In the genomic region with DNA sequence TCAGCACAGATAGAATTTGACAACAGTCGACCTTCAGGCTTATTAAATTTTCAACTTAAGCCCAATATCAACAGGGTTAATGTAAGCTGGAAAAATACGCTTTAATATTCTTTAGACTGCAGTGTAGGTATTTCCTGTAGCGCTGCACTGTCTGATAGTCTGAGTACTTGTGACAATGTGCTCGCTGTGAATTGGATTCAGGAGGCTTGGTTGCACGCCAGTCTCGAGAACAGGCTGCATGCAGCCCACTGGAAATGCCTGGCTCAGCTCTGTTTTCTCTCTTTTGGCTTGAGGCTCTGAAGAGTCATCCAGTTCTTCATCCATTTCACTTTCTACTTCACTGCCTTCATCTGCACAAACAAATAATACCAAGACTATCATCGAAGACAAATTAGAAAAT, we compare ENCODE assay signal across 1 cellular context.
TF ChIP-seq lines count a peak whose summit lies in the region.

No MANE protein-coding gene starts in this region.

TF ChIP-seq in WTC11, 78 proteins besides CTCF, POLR2A, EP300 and RAD21 (continued from another document):
- TF ChIP-seq, protein P1, sequence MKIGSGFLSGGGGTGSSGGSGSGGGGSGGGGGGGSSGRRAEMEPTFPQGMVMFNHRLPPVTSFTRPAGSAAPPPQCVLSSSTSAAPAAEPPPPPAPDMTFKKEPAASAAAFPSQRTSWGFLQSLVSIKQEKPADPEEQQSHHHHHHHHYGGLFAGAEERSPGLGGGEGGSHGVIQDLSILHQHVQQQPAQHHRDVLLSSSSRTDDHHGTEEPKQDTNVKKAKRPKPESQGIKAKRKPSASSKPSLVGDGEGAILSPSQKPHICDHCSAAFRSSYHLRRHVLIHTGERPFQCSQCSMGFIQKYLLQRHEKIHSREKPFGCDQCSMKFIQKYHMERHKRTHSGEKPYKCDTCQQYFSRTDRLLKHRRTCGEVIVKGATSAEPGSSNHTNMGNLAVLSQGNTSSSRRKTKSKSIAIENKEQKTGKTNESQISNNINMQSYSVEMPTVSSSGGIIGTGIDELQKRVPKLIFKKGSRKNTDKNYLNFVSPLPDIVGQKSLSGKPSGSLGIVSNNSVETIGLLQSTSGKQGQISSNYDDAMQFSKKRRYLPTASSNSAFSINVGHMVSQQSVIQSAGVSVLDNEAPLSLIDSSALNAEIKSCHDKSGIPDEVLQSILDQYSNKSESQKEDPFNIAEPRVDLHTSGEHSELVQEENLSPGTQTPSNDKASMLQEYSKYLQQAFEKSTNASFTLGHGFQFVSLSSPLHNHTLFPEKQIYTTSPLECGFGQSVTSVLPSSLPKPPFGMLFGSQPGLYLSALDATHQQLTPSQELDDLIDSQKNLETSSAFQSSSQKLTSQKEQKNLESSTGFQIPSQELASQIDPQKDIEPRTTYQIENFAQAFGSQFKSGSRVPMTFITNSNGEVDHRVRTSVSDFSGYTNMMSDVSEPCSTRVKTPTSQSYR (CRISPR knock-in tag; IDR thresholded peaks at IDR 0.05), result no peak
- TF ChIP-seq, protein P2, sequence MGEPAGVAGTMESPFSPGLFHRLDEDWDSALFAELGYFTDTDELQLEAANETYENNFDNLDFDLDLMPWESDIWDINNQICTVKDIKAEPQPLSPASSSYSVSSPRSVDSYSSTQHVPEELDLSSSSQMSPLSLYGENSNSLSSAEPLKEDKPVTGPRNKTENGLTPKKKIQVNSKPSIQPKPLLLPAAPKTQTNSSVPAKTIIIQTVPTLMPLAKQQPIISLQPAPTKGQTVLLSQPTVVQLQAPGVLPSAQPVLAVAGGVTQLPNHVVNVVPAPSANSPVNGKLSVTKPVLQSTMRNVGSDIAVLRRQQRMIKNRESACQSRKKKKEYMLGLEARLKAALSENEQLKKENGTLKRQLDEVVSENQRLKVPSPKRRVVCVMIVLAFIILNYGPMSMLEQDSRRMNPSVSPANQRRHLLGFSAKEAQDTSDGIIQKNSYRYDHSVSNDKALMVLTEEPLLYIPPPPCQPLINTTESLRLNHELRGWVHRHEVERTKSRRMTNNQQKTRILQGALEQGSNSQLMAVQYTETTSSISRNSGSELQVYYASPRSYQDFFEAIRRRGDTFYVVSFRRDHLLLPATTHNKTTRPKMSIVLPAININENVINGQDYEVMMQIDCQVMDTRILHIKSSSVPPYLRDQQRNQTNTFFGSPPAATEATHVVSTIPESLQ (CRISPR knock-in tag; IDR thresholded peaks at IDR 0.05), result no peak
- TF ChIP-seq, protein P3, sequence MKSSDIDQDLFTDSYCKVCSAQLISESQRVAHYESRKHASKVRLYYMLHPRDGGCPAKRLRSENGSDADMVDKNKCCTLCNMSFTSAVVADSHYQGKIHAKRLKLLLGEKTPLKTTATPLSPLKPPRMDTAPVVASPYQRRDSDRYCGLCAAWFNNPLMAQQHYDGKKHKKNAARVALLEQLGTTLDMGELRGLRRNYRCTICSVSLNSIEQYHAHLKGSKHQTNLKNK (CRISPR knock-in tag; IDR thresholded peaks at IDR 0.05), result no peak
- no peak for TF ChIP-seq FOXK1 (CRISPR knock-in tag; IDR thresholded peaks at IDR 0.05)
- TF ChIP-seq FOXJ3 (CRISPR knock-in tag; IDR thresholded peaks at IDR 0.05; ENCODE audit: borderline replicate concordance), result no peak
- TF ChIP-seq SP1 (CRISPR knock-in tag; conservative IDR thresholded peaks at IDR 0.05), result no peak
- TF ChIP-seq, protein P4, sequence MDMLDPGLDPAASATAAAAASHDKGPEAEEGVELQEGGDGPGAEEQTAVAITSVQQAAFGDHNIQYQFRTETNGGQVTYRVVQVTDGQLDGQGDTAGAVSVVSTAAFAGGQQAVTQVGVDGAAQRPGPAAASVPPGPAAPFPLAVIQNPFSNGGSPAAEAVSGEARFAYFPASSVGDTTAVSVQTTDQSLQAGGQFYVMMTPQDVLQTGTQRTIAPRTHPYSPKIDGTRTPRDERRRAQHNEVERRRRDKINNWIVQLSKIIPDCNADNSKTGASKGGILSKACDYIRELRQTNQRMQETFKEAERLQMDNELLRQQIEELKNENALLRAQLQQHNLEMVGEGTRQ (CRISPR knock-in tag; IDR thresholded peaks at IDR 0.05), result no peak
- TF ChIP-seq, protein P5, sequence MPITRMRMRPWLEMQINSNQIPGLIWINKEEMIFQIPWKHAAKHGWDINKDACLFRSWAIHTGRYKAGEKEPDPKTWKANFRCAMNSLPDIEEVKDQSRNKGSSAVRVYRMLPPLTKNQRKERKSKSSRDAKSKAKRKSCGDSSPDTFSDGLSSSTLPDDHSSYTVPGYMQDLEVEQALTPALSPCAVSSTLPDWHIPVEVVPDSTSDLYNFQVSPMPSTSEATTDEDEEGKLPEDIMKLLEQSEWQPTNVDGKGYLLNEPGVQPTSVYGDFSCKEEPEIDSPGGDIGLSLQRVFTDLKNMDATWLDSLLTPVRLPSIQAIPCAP (CRISPR knock-in tag; IDR thresholded peaks at IDR 0.05), result no peak
- TF ChIP-seq, protein P6, sequence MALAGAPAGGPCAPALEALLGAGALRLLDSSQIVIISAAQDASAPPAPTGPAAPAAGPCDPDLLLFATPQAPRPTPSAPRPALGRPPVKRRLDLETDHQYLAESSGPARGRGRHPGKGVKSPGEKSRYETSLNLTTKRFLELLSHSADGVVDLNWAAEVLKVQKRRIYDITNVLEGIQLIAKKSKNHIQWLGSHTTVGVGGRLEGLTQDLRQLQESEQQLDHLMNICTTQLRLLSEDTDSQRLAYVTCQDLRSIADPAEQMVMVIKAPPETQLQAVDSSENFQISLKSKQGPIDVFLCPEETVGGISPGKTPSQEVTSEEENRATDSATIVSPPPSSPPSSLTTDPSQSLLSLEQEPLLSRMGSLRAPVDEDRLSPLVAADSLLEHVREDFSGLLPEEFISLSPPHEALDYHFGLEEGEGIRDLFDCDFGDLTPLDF (CRISPR knock-in tag; IDR thresholded peaks at IDR 0.05), result no peak
- no peak for TF ChIP-seq GABPB1 (CRISPR knock-in tag; IDR thresholded peaks at IDR 0.05)
